35 cellular contexts compared by ENCODE assay signal in genomic region chr12:18983854-18984253, GRCh38.
"Had no signal": no experiment of that assay in that cellular context is flagged by ENCODE, and none has a peak within 500 bp of the region (broad histone marks: within the 10 kb centered on the region; RNA-seq: fewer than 3 reads in every experiment).

No MANE protein-coding gene starts in this region.

- H3K4me3 ChIP-seq: MG63 had no signal

- DNase-seq: Kasumi-1, MG63, MM.1S, MV-4-11, NCI-H1048, NCI-H1092, NCI-H1092 treated with DMSO at 0.1 percent for 48 hours, NCI-H1105, NCI-H1105 treated with DMSO at 0.1 percent for 48 hours, NCI-H1417, NCI-H1417 treated with DMSO at 0.1 percent for 48 hours, NCI-H1436, NCI-H1436 treated with DMSO at 0.1 percent for 48 hours, NCI-H146, NCI-H1694, NCI-H1694 treated with DMSO at 0.1 percent for 48 hours, NCI-H187, NCI-H187 treated with DMSO at 0.1 percent for 48 hours, NCI-H1930, NCI-H2029, NCI-H2029 treated with DMSO at 0.1 percent for 48 hours, NCI-H2081, NCI-H2081 treated with DMSO at 0.1 percent for 48 hours, NCI-H2107, NCI-H2171, NCI-H2171 treated with DMSO at 0.1 percent for 48 hours, NCI-H2227 treated with DMSO at 0.1 percent for 48 hours, NCI-H226, NCI-H345, NCI-H446, NCI-H446 treated with DMSO at 0.1 percent for 48 hours, NCI-H510A, NCI-H510A treated with DMSO at 0.1 percent for 48 hours, NCI-H524, NCI-H524 treated with DMSO at 0.1 percent for 48 hours had no signal

- H3K27me3 ChIP-seq: MG63 had no signal

- H3K36me3 ChIP-seq: MG63 had no signal

- H3K9me3 ChIP-seq: MG63 had no signal
